In the genomic region with DNA sequence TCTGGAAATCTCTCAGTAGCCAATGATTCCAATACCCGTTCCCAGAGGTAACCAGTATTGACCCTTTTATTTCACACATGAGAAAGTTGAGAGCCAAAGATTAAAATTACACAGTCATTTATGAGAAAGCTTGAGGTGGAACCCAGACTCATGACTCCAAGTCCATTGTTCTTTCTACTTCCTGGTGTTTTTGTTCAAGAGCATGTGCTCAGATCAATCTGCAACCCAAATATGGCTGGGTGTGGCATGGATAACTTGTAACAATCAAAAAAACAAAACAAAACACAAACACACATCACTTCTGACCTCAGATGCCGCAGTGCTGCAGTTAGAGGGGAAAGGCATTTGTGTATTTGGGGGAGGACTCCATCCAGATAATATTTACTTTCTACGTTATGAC, we compare ENCODE assay signal across 30 cellular contexts.
"Had no signal": no experiment of that assay in that cellular context is flagged by ENCODE, and none has a peak within 500 bp of the region (broad histone marks: within the 10 kb centered on the region; RNA-seq: fewer than 3 reads in every experiment).

No MANE protein-coding gene starts in this region.

- ATAC-seq: activated CD4-positive, CD25-positive, alpha-beta regulatory T cell treated with anti-CD3 and anti-CD28 coated beads, Interleukin-2, amount 50 U/mL, for 24 hours; activated CD8-positive, alpha-beta T cell treated with anti-CD3 and anti-CD28 coated beads for 36 hours; activated T-cell treated with anti-CD3 and anti-CD28 coated beads, Interleukin-2, amount 50 U/mL, for 4 hours; activated T-helper 17 cell treated with anti-CD3 and anti-CD28 coated beads, Interleukin-2, amount 50 U/mL, for 72 hours; effector memory CD8-positive, alpha-beta T cell; T-helper 17 cell had no signal

- H3K4me1 Mint-ChIP-seq: activated B cell treated with CpG ODN at 0.5 μM for 24 hours; activated T-helper 17 cell treated with anti-CD3 and anti-CD28 coated beads, Interleukin-2, amount 50 U/mL, for 72 hours; central memory CD8-positive, alpha-beta T cell; T-helper 17 cell had no signal

- H3K9me3 Mint-ChIP-seq: activated B cell treated with CpG ODN at 0.5 μM for 24 hours; activated CD8-positive, alpha-beta T cell treated with anti-CD3 and anti-CD28 coated beads for 36 hours; activated T-cell treated with anti-CD3 and anti-CD28 coated beads, Interleukin-2, amount 50 U/mL, for 4 hours; activated T-helper 17 cell treated with anti-CD3 and anti-CD28 coated beads, Interleukin-2, amount 50 U/mL, for 72 hours; central memory CD8-positive, alpha-beta T cell; dendritic cell treated with granulocyte-macrophage colony-stimulating factor and Interleukin-4, amounts not matched to agents 40 ng/mL and 50 ng/mL, for 4 days; effector memory CD8-positive, alpha-beta T cell; T-helper 2 cell treated with Interferon-gamma antibody and Interleukin-4, amounts not matched to agents 5 μg/mL and 100 μg/mL, for 36 hours had no signal

- DNase-seq: activated B cell treated with CpG ODN at 0.5 μM for 24 hours; activated CD4-positive, alpha-beta T cell treated with anti-CD3 and anti-CD28 coated beads for 48 hours; activated CD4-positive, alpha-beta T cell treated with anti-CD3 and anti-CD28 coated beads, Interleukin-2, amount 50 U/mL, for 1 hour; activated CD4-positive, alpha-beta T cell treated with anti-CD3 and anti-CD28 coated beads, Interleukin-2, amount 50 U/mL, for 48 hours; activated CD8-positive, alpha-beta memory T cell treated with anti-CD3 and anti-CD28 coated beads for 24 hours; activated CD8-positive, alpha-beta T cell treated with anti-CD3 and anti-CD28 coated beads for 36 hours; activated effector memory CD4-positive, alpha-beta T cell treated with Interleukin-2 at 50 U/mL for 16 hours; activated gamma-delta T cell treated with Interleukin-2 at 50 U/mL for 16 hours; activated naive CD4-positive, alpha-beta T cell treated with anti-CD3 and anti-CD28 coated beads, Interleukin-2, amount 50 U/mL, for 16 hours; activated naive CD4-positive, alpha-beta T cell treated with Interleukin-2 at 50 U/mL for 16 hours; activated T-cell treated with anti-CD3 and anti-CD28 coated beads, Interleukin-2, amount 50 U/mL, for 4 hours; amniotic stem cell; anterior cingulate cortex; brain microvascular endothelial cell; effector CD4-positive, alpha-beta T cell; effector memory CD8-positive, alpha-beta T cell; foreskin fibroblast; head of caudate nucleus; T-helper 1 cell; T-helper 17 cell; T1000; WERI-Rb-1 had no signal

- H3K27ac Mint-ChIP-seq: activated B cell treated with CpG ODN at 0.5 μM for 24 hours; activated CD8-positive, alpha-beta T cell treated with anti-CD3 and anti-CD28 coated beads for 36 hours; activated naive CD8-positive, alpha-beta T cell; activated T-helper 17 cell treated with anti-CD3 and anti-CD28 coated beads, Interleukin-2, amount 50 U/mL, for 72 hours; dendritic cell treated with granulocyte-macrophage colony-stimulating factor and Interleukin-4, amounts not matched to agents 40 ng/mL and 50 ng/mL, for 4 days; effector memory CD8-positive, alpha-beta T cell; T-helper 17 cell; T-helper 2 cell treated with Interferon-gamma antibody and Interleukin-4, amounts not matched to agents 5 μg/mL and 100 μg/mL, for 36 hours had no signal

- H3K36me3 Mint-ChIP-seq: activated naive CD8-positive, alpha-beta T cell had no signal

- H3K27me3 ChIP-seq: brain microvascular endothelial cell had no signal

- H3K4me3 ChIP-seq: coronary artery had no signal

- H3K27ac ChIP-seq: brain microvascular endothelial cell, coronary artery, epithelial cell of prostate, WERI-Rb-1 had no signal

- H3K36me3 ChIP-seq: brain microvascular endothelial cell, WERI-Rb-1 had no signal

- H3K4me3 Mint-ChIP-seq: activated B cell treated with CpG ODN at 0.5 μM for 24 hours; activated CD8-positive, alpha-beta T cell treated with anti-CD3 and anti-CD28 coated beads for 36 hours; activated naive CD8-positive, alpha-beta T cell; activated T-cell treated with anti-CD3 and anti-CD28 coated beads, Interleukin-2, amount 50 U/mL, for 4 hours; activated T-helper 17 cell treated with anti-CD3 and anti-CD28 coated beads, Interleukin-2, amount 50 U/mL, for 72 hours; central memory CD8-positive, alpha-beta T cell; dendritic cell treated with granulocyte-macrophage colony-stimulating factor and Interleukin-4, amounts not matched to agents 40 ng/mL and 50 ng/mL, for 4 days; effector memory CD8-positive, alpha-beta T cell; T-helper 17 cell; T-helper 2 cell treated with Interferon-gamma antibody and Interleukin-4, amounts not matched to agents 5 μg/mL and 100 μg/mL, for 36 hours had no signal
